ENCODE assay signal across 34 cellular contexts in the genomic region with DNA sequence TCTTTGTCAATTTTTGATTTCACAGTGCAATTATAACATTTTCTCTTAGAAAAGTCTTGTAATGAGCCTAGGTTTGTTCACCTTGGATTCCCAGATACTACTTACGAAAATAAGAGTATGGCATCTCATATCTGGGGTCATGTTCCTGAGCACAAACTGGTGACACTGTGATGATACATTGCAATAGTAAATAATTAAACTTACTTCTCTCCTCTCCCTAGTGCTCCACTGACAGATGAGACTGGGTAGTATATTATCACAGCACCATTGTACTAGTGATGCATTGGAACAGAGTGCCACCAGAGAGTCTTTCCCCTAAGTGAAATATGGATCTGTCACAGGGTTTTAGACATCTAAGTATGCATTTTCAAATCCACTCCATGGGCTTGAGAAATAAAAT.
"Had no signal": no experiment of that assay in that cellular context is flagged by ENCODE, and none has a peak within 500 bp of the region (broad histone marks: within the 10 kb centered on the region; RNA-seq: fewer than 3 reads in every experiment).

No MANE protein-coding gene starts in this region.

- H3K4me1 ChIP-seq: adrenal gland, ascending aorta, body of pancreas, breast epithelium had no signal

- H3K4me3 ChIP-seq: adrenal gland, ascending aorta, body of pancreas, breast epithelium, cardiac muscle cell had no signal

- ATAC-seq: activated naive CD4-positive, alpha-beta T cell treated with anti-CD3 and anti-CD28 coated beads, Interleukin-2, amount 50 U/mL, for 72 hours; activated naive CD8-positive, alpha-beta T cell treated with anti-CD3 and anti-CD28 coated beads, Interleukin-2, amount 50 U/mL, for 24 hours; activated T-cell treated with anti-CD3 and anti-CD28 coated beads, Interleukin-2, amount 50 U/mL, for 4 hours; activated T-cell treated with anti-CD3 and anti-CD28 coated beads, Interleukin-2, amount 50 U/mL, for 72 hours; activated T-helper 17 cell treated with anti-CD3 and anti-CD28 coated beads, Interleukin-2, amount 50 U/mL, for 72 hours; body of pancreas had no signal

- H3K27ac ChIP-seq: adrenal gland, ascending aorta, body of pancreas, brain microvascular endothelial cell, breast epithelium, cardiac muscle cell had no signal

- H3K27me3 ChIP-seq: adrenal gland, ascending aorta, body of pancreas, brain microvascular endothelial cell, breast epithelium, cardiac muscle cell had no signal

- DNase-seq: activated effector memory CD4-positive, alpha-beta T cell treated with anti-CD3 and anti-CD28 coated beads, Interleukin-2, amount 50 U/mL, for 16 hours; activated effector memory CD4-positive, alpha-beta T cell treated with Interleukin-2 at 50 U/mL for 16 hours; activated gamma-delta T cell; activated gamma-delta T cell treated with Interleukin-2 at 50 U/mL for 16 hours; activated naive CD4-positive, alpha-beta T cell; activated naive CD4-positive, alpha-beta T cell treated with anti-CD3 and anti-CD28 coated beads for 36 hours; activated naive CD4-positive, alpha-beta T cell treated with anti-CD3 and anti-CD28 coated beads, Interleukin-2, amount 10 ng/mL, durations not matched to agents 7 days and 5 days; activated naive CD4-positive, alpha-beta T cell treated with anti-CD3 and anti-CD28 coated beads, Interleukin-2, amount 50 U/mL, for 16 hours; activated naive CD4-positive, alpha-beta T cell treated with Interleukin-2 at 50 U/mL for 16 hours; activated naive CD8-positive, alpha-beta T cell treated with anti-CD3 and anti-CD28 coated beads for 36 hours; activated naive CD8-positive, alpha-beta T cell treated with anti-CD3 and anti-CD28 coated beads, Interleukin-2, amount 10 ng/mL, durations not matched to agents 7 days and 5 days; activated naive CD8-positive, alpha-beta T cell treated with anti-CD3 and anti-CD28 coated beads, Interleukin-2, amount 50 U/mL, for 24 hours; activated T-cell treated with anti-CD3 and anti-CD28 coated beads, Interleukin-2, amount 50 U/mL, for 1 hour; activated T-cell treated with anti-CD3 and anti-CD28 coated beads, Interleukin-2, amount 50 U/mL, for 24 hours; activated T-cell treated with anti-CD3 and anti-CD28 coated beads, Interleukin-2, amount 50 U/mL, for 4 hours; activated T-cell treated with anti-CD3 and anti-CD28 coated beads, Interleukin-2, amount 50 U/mL, for 48 hours; activated T-cell treated with anti-CD3 and anti-CD28 coated beads, Interleukin-2, amount 50 U/mL, for 72 hours; adrenal gland; amniotic stem cell; amygdala; anterior cingulate cortex; aorta; body of pancreas; brain microvascular endothelial cell; caudate nucleus; central memory CD4-positive, alpha-beta T cell; cerebellar nuclear complex had no signal

- H3K9me3 ChIP-seq: adrenal gland, ascending aorta, body of pancreas had no signal

- H3K36me3 ChIP-seq: adrenal gland, ascending aorta, brain microvascular endothelial cell, breast epithelium, cardiac muscle cell had no signal

- FAIRE-seq: astrocyte, bronchial epithelial cell had no signal
